8 cellular contexts compared by ENCODE assay signal in genomic region chr5:87120518-87121314, GRCh38.
DNase-seq lines count a peak whose midpoint lies in the region; ATAC-seq, FAIRE-seq and TF ChIP-seq lines count a peak whose summit lies in the region.

No MANE protein-coding gene starts in this region.

- H4K20me1 ChIP-seq in astrocyte (ENCODE audit: insufficient read depth, low read length): no peaks in the 10 kb centered on the region

- no peaks in the 10 kb centered on the region for H3K27me3 ChIP-seq in MG63
- no peaks in the 10 kb centered on the region for H3K27me3 ChIP-seq in astrocyte (ENCODE audit: insufficient read depth, low read length)
- H3K27me3 ChIP-seq in naive thymus-derived CD4-positive, alpha-beta T cell (ENCODE audit: control insufficient read depth in 2 of 2, insufficient read depth in 2 of 2, low read length in 2 of 2): no peaks in the 10 kb centered on the region

- CTCF ChIA-PET in naive thymus-derived CD4-positive, alpha-beta T cell (lab: Charles Lee): interaction anchor here (0.9 kb wide), 1 partner anchor 277 kb away, joined by 3 read pairs; no protein-coding TSS in a partner anchor

- H3K36me3 ChIP-seq in MG63 (no peaks in the 10 kb centered on the region), astrocyte (ENCODE audit: insufficient read depth, low read length) (no peaks in the 10 kb centered on the region)
- no peaks in the 10 kb centered on the region for H3K36me3 ChIP-seq in naive thymus-derived CD4-positive, alpha-beta T cell (ENCODE audit: control insufficient read depth in 2 of 3, insufficient read depth in 3 of 3, low read length in 3 of 3)

- no peaks in the 10 kb centered on the region for H3K9me3 ChIP-seq in MG63
- H3K9me3 ChIP-seq in astrocyte (ENCODE audit: insufficient read depth, low read depth, low read length): no peaks in the 10 kb centered on the region
- no peaks in the 10 kb centered on the region for H3K9me3 ChIP-seq in naive thymus-derived CD4-positive, alpha-beta T cell (ENCODE audit: control insufficient read depth in 2 of 3, low read length in 3 of 3)

- H2AFZ ChIP-seq in astrocyte (ENCODE audit: low read depth, low read length): no peak overlapping the region

- H3K4me3 Mint-ChIP-seq in astrocyte (ENCODE audit: unreplicated experiment): peak overlapping the region; percentile 9
- peak overlapping the region in 8 of 10 donors; percentile 52 to 69 (median 64) for H3K4me3 Mint-ChIP-seq in naive thymus-derived CD4-positive, alpha-beta T cell

- ATAC-seq in GM18868 (IDR thresholded peaks at IDR 0.05; ENCODE audit: unreplicated experiment) (peak; percentile 26), GM21367 (IDR thresholded peaks at IDR 0.05; ENCODE audit: unreplicated experiment) (no peak)
- peak; percentile 80 for ATAC-seq in naive thymus-derived CD4-positive, alpha-beta T cell

- H3K4me3 ChIP-seq in MG63 (no peak overlapping the region), astrocyte (ENCODE audit: insufficient read depth, low read depth, low read length) (no peak overlapping the region)
- no peak overlapping the region for H3K4me3 ChIP-seq in naive thymus-derived CD4-positive, alpha-beta T cell (ENCODE audit: low read length)

- no peak for TF ChIP-seq CTCF in astrocyte (IDR thresholded peaks at IDR 0.05; ENCODE audit: insufficient read depth, low read depth, low read length)

- H3K4me1 ChIP-seq in astrocyte (ENCODE audit: insufficient read depth, low read length): peaks cover 26% of the 10 kb centered on the region
- peaks cover 22 to 38% of the 10 kb centered on the region in 2 donors for H3K4me1 ChIP-seq in naive thymus-derived CD4-positive, alpha-beta T cell (ENCODE audit: control insufficient read depth in 2 of 2, insufficient read depth in 2 of 2, low read length in 2 of 2)

- peak overlapping the region; percentile 77 for H3K4me2 ChIP-seq in astrocyte (ENCODE audit: low read length)

- no peaks in the 10 kb centered on the region for H3K27me3 Mint-ChIP-seq in astrocyte (ENCODE audit: low read depth, unreplicated experiment)
- H3K27me3 Mint-ChIP-seq in naive thymus-derived CD4-positive, alpha-beta T cell: no peaks in the 10 kb centered on the region

- H3K9ac ChIP-seq in astrocyte (ENCODE audit: low read length): peak overlapping the region; percentile 72

- no peaks in the 10 kb centered on the region for H3K79me2 ChIP-seq in astrocyte (ENCODE audit: insufficient read depth, low read length)

- peak overlapping the region; percentile 91 for H3K27ac Mint-ChIP-seq in astrocyte (ENCODE audit: unreplicated experiment)
- H3K27ac Mint-ChIP-seq in naive thymus-derived CD4-positive, alpha-beta T cell: peak overlapping the region; percentile 15 to 89 (median 48)

- H3K27ac ChIP-seq in astrocyte (ENCODE audit: low read depth, low read length): peak overlapping the region; percentile 98
- no peak overlapping the region for H3K27ac ChIP-seq in naive thymus-derived CD4-positive, alpha-beta T cell (ENCODE audit: low read depth, low read length)

- intact Hi-C loops in naive thymus-derived CD4-positive, alpha-beta T cell (cut with micrococcal nuclease): loop anchor here (1.0 to 10.0 kb wide), 13 partner anchors 16 to 1144 kb away; partner anchors contain the start of genes CCNH (in 1 of the 2), COX7C (in 1 of the 2), RASA1 (in 1 of the 2) and TMEM161B (in 1 of the 2)

- H3K36me3 Mint-ChIP-seq in astrocyte (ENCODE audit: low read depth, unreplicated experiment): no peaks in the 10 kb centered on the region
- H3K36me3 Mint-ChIP-seq in naive thymus-derived CD4-positive, alpha-beta T cell: peaks cover 0 to 3% (median 0%) of the 10 kb centered on the region in 5 donors

- no peaks in the 10 kb centered on the region for H3K9me3 Mint-ChIP-seq in astrocyte (ENCODE audit: unreplicated experiment)
- peaks cover 0 to 5% (median 0%) of the 10 kb centered on the region in 11 donors for H3K9me3 Mint-ChIP-seq in naive thymus-derived CD4-positive, alpha-beta T cell

- H3K4me1 Mint-ChIP-seq in astrocyte (ENCODE audit: low read depth, unreplicated experiment): peaks cover 46% of the 10 kb centered on the region
- peaks cover 25 to 50% (median 38%) of the 10 kb centered on the region in 7 donors for H3K4me1 Mint-ChIP-seq in naive thymus-derived CD4-positive, alpha-beta T cell

- peak; percentile 47 for DNase-seq in AG08396 (ENCODE audit: low spot score)
- peak; percentile 80 for DNase-seq in MG63
- peak; percentile 97 for DNase-seq in astrocyte (ENCODE audit: low read depth)
- peak in 3 of 9 donors; percentile 7 to 9 (median 9) for DNase-seq in naive thymus-derived CD4-positive, alpha-beta T cell
- no peak for DNase-seq in hypothalamus (lab: John Stamatoyannopoulos, UW)
- no peak for DNase-seq in iPS-NIHi7 (ENCODE audit: extremely low spot score)

- peak; percentile 100 for FAIRE-seq in astrocyte (lab: Jason Lieb, UNC)

- POLR2A ChIA-PET in naive thymus-derived CD4-positive, alpha-beta T cell (lab: Charles Lee): interaction anchor here (0.9 to 1.4 kb wide), 3 partner anchors 8 to 46 kb away, joined by 3 to 7 read pairs (median 4); no protein-coding TSS in a partner anchor

Comparison
In these comparisons a context has a peak if more than half of its experiments do, and no peak if none do; other contexts are left out.
1. DNase-seq: peak in AG08396 (single experiment), MG63 (single experiment) and astrocyte (single experiment); none in hypothalamus (0 of 51) and iPS-NIHi7 (single experiment).